ENCODE assay signal across 1 cellular context in the genomic region with DNA sequence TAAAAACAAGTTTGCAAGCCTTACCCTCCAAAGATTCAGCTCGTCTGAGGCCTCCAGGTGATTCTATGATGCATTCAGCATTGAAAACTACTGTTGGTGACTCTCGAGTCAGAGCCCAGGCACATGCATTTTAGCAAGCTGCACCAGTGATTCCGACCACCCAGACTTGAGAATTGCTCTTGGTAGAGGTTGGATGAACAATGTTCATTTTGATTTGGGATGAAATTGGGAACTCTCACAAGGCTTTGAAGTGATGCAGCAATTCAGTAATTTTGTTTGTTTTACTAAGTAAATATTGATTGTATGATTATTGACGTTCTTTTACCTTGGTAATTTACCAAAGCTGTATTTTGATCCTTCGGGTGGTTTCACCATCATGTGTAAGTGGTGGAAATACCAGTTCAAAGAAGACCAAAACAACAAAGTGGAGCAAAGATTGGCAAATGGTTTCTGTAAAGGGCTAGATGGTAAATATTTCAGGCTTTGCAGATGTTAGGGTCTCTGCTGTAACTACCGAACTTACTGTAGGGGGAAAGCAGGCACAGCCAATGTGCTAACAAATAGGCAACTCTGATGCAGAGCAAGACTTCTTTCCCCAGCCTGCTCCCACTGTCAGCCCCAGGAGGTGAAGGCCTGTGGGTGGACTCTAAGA.
A peak's percentile ranks its signal among the peaks of the same experiment; 100 is the strongest.
TF ChIP-seq lines count a peak whose summit lies in the region.

No MANE protein-coding gene starts in this region.

TF ChIP-seq in HepG2, 621 proteins besides CTCF, POLR2A, EP300 and RAD21 (continued from another document and continues in another):
- TF ChIP-seq, protein P1, sequence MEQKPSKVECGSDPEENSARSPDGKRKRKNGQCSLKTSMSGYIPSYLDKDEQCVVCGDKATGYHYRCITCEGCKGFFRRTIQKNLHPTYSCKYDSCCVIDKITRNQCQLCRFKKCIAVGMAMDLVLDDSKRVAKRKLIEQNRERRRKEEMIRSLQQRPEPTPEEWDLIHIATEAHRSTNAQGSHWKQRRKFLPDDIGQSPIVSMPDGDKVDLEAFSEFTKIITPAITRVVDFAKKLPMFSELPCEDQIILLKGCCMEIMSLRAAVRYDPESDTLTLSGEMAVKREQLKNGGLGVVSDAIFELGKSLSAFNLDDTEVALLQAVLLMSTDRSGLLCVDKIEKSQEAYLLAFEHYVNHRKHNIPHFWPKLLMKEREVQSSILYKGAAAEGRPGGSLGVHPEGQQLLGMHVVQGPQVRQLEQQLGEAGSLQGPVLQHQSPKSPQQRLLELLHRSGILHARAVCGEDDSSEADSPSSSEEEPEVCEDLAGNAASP (CRISPR knock-in tag; IDR thresholded peaks at IDR 0.05; ENCODE audit: borderline replicate concordance) = peak; percentile 38; the same call in 1 of the 2 replicates
- no peak for TF ChIP-seq CAMTA2 (CRISPR knock-in tag; IDR thresholded peaks at IDR 0.05; ENCODE audit: borderline replicate concordance)
- no peak for TF ChIP-seq ZNF24 (IDR thresholded peaks at IDR 0.05)
- TF ChIP-seq REPIN1 (CRISPR knock-in tag; IDR thresholded peaks at IDR 0.05; ENCODE audit: borderline replicate concordance, low read depth) = peak; percentile 58; the same call in 1 of the 2 replicates
- TF ChIP-seq, protein P2, sequence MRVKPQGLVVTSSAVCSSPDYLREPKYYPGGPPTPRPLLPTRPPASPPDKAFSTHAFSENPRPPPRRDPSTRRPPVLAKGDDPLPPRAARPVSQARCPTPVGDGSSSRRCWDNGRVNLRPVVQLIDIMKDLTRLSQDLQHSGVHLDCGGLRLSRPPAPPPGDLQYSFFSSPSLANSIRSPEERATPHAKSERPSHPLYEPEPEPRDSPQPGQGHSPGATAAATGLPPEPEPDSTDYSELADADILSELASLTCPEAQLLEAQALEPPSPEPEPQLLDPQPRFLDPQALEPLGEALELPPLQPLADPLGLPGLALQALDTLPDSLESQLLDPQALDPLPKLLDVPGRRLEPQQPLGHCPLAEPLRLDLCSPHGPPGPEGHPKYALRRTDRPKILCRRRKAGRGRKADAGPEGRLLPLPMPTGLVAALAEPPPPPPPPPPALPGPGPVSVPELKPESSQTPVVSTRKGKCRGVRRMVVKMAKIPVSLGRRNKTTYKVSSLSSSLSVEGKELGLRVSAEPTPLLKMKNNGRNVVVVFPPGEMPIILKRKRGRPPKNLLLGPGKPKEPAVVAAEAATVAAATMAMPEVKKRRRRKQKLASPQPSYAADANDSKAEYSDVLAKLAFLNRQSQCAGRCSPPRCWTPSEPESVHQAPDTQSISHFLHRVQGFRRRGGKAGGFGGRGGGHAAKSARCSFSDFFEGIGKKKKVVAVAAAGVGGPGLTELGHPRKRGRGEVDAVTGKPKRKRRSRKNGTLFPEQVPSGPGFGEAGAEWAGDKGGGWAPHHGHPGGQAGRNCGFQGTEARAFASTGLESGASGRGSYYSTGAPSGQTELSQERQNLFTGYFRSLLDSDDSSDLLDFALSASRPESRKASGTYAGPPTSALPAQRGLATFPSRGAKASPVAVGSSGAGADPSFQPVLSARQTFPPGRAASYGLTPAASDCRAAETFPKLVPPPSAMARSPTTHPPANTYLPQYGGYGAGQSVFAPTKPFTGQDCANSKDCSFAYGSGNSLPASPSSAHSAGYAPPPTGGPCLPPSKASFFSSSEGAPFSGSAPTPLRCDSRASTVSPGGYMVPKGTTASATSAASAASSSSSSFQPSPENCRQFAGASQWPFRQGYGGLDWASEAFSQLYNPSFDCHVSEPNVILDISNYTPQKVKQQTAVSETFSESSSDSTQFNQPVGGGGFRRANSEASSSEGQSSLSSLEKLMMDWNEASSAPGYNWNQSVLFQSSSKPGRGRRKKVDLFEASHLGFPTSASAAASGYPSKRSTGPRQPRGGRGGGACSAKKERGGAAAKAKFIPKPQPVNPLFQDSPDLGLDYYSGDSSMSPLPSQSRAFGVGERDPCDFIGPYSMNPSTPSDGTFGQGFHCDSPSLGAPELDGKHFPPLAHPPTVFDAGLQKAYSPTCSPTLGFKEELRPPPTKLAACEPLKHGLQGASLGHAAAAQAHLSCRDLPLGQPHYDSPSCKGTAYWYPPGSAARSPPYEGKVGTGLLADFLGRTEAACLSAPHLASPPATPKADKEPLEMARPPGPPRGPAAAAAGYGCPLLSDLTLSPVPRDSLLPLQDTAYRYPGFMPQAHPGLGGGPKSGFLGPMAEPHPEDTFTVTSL (CRISPR knock-in tag; IDR thresholded peaks at IDR 0.05; ENCODE audit: borderline replicate concordance) = peak; percentile 88; the same call in 1 of the 2 replicates
- TF ChIP-seq ARNT (IDR thresholded peaks at IDR 0.05) = no peak
- TF ChIP-seq TBX2 (CRISPR knock-in tag; IDR thresholded peaks at IDR 0.05; ENCODE audit: borderline replicate concordance) = peak; percentile 90
- TF ChIP-seq ZNF782 (CRISPR knock-in tag; IDR thresholded peaks at IDR 0.05; ENCODE audit: borderline replicate concordance) = no peak
- no peak for TF ChIP-seq SRSF9 (IDR thresholded peaks at IDR 0.05; ENCODE audit: borderline replicate concordance, insufficient read depth, low read depth, low read length, poor library complexity, severe bottlenecking)
- TF ChIP-seq ZNF772 (CRISPR knock-in tag; IDR thresholded peaks at IDR 0.05) = no peak
- TF ChIP-seq ZNF652 (CRISPR knock-in tag; IDR thresholded peaks at IDR 0.05; ENCODE audit: borderline replicate concordance, low read depth) = no peak
- no peak for TF ChIP-seq EED (CRISPR knock-in tag; IDR thresholded peaks at IDR 0.05)
- TF ChIP-seq ZZZ3 (CRISPR knock-in tag; IDR thresholded peaks at IDR 0.05; ENCODE audit: borderline replicate concordance) = no peak
- TF ChIP-seq ZNF432 (CRISPR knock-in tag; IDR thresholded peaks at IDR 0.05; ENCODE audit: borderline replicate concordance) = no peak
- no peak for TF ChIP-seq ZNF230 (CRISPR knock-in tag; IDR thresholded peaks at IDR 0.05)
- TF ChIP-seq, protein P3, sequence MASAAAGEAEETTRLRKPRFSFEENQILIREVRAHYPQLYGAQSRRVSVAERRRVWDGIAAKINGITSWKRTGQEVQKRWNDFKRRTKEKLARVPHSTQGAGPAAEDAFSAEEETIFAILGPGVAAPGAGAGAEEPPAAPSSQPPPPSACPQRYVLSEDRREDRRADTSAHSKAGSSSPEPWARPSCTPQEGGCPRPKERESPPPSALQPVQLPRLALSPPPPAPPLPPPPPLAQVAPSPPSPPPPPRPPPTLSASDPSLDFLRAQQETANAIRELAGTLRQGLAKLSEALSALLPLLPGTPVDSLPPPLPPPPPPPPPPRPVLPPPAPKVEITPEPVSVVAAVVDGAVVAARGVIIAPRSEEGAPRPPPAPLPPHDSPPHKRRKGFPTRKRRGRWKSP (CRISPR knock-in tag; IDR thresholded peaks at IDR 0.05) = peak; percentile 69; the same call in 1 of the 2 replicates
- no peak for TF ChIP-seq MYC (CRISPR knock-in tag; IDR thresholded peaks at IDR 0.05; ENCODE audit: borderline replicate concordance)
- no peak for TF ChIP-seq ZBTB38 (CRISPR knock-in tag; IDR thresholded peaks at IDR 0.05)
- no peak for TF ChIP-seq RBM39 (IDR thresholded peaks at IDR 0.05; ENCODE audit: low read depth, low read length, poor library complexity, severe bottlenecking)
- peak; percentile 90; the same call in 1 of the 2 replicates for TF ChIP-seq SOX5 (CRISPR knock-in tag; IDR thresholded peaks at IDR 0.05; ENCODE audit: borderline replicate concordance)
- TF ChIP-seq KLF12 (CRISPR knock-in tag; IDR thresholded peaks at IDR 0.05; ENCODE audit: borderline replicate concordance) = no peak
- no peak for TF ChIP-seq AKAP8 (CRISPR knock-in tag; IDR thresholded peaks at IDR 0.05)
- TF ChIP-seq SYNCRIP (IDR thresholded peaks at IDR 0.05; ENCODE audit: insufficient read depth, low read depth, low read length) = no peak
- no peak for TF ChIP-seq SMAD1 (CRISPR knock-in tag; IDR thresholded peaks at IDR 0.05; ENCODE audit: borderline replicate concordance, low read depth)
- TF ChIP-seq ISX (CRISPR knock-in tag; conservative IDR thresholded peaks at IDR 0.05) = no peak
- no peak for TF ChIP-seq NBN (conservative IDR thresholded peaks at IDR 0.05)
- TF ChIP-seq, protein P4, sequence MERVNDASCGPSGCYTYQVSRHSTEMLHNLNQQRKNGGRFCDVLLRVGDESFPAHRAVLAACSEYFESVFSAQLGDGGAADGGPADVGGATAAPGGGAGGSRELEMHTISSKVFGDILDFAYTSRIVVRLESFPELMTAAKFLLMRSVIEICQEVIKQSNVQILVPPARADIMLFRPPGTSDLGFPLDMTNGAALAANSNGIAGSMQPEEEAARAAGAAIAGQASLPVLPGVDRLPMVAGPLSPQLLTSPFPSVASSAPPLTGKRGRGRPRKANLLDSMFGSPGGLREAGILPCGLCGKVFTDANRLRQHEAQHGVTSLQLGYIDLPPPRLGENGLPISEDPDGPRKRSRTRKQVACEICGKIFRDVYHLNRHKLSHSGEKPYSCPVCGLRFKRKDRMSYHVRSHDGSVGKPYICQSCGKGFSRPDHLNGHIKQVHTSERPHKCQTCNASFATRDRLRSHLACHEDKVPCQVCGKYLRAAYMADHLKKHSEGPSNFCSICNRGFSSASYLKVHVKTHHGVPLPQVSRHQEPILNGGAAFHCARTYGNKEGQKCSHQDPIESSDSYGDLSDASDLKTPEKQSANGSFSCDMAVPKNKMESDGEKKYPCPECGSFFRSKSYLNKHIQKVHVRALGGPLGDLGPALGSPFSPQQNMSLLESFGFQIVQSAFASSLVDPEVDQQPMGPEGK (CRISPR knock-in tag; IDR thresholded peaks at IDR 0.05) = peak; percentile 49; the same call in 1 of the 2 replicates
- TF ChIP-seq, protein P5, sequence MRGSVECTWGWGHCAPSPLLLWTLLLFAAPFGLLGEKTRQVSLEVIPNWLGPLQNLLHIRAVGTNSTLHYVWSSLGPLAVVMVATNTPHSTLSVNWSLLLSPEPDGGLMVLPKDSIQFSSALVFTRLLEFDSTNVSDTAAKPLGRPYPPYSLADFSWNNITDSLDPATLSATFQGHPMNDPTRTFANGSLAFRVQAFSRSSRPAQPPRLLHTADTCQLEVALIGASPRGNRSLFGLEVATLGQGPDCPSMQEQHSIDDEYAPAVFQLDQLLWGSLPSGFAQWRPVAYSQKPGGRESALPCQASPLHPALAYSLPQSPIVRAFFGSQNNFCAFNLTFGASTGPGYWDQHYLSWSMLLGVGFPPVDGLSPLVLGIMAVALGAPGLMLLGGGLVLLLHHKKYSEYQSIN (CRISPR knock-in tag; IDR thresholded peaks at IDR 0.05; ENCODE audit: borderline replicate concordance) = no peak
- TF ChIP-seq PRPF4 (IDR thresholded peaks at IDR 0.05; ENCODE audit: low read depth, low read length, poor library complexity, severe bottlenecking) = no peak
- TF ChIP-seq, protein P6, sequence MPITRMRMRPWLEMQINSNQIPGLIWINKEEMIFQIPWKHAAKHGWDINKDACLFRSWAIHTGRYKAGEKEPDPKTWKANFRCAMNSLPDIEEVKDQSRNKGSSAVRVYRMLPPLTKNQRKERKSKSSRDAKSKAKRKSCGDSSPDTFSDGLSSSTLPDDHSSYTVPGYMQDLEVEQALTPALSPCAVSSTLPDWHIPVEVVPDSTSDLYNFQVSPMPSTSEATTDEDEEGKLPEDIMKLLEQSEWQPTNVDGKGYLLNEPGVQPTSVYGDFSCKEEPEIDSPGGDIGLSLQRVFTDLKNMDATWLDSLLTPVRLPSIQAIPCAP (CRISPR knock-in tag; IDR thresholded peaks at IDR 0.05; ENCODE audit: low read depth) = no peak
- no peak for TF ChIP-seq ZNF282 (IDR thresholded peaks at IDR 0.05; ENCODE audit: partially characterized antibody)
- peak; percentile 31; the same call in 1 of the 2 replicates for TF ChIP-seq RXRA (CRISPR knock-in tag; IDR thresholded peaks at IDR 0.05)
- no peak for TF ChIP-seq ZNF768 (CRISPR knock-in tag; IDR thresholded peaks at IDR 0.05)
- TF ChIP-seq ZNF235 (CRISPR knock-in tag; IDR thresholded peaks at IDR 0.05; ENCODE audit: borderline replicate concordance) = no peak
- peak; percentile 30; the same call in 1 of the 2 replicates for TF ChIP-seq ZNF558 (CRISPR knock-in tag; IDR thresholded peaks at IDR 0.05; ENCODE audit: borderline replicate concordance)
- TF ChIP-seq, protein P7, sequence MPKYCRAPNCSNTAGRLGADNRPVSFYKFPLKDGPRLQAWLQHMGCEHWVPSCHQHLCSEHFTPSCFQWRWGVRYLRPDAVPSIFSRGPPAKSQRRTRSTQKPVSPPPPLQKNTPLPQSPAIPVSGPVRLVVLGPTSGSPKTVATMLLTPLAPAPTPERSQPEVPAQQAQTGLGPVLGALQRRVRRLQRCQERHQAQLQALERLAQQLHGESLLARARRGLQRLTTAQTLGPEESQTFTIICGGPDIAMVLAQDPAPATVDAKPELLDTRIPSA (CRISPR knock-in tag; IDR thresholded peaks at IDR 0.05; ENCODE audit: borderline replicate concordance) = no peak
- TF ChIP-seq, protein P8, sequence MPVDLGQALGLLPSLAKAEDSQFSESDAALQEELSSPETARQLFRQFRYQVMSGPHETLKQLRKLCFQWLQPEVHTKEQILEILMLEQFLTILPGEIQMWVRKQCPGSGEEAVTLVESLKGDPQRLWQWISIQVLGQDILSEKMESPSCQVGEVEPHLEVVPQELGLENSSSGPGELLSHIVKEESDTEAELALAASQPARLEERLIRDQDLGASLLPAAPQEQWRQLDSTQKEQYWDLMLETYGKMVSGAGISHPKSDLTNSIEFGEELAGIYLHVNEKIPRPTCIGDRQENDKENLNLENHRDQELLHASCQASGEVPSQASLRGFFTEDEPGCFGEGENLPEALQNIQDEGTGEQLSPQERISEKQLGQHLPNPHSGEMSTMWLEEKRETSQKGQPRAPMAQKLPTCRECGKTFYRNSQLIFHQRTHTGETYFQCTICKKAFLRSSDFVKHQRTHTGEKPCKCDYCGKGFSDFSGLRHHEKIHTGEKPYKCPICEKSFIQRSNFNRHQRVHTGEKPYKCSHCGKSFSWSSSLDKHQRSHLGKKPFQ (CRISPR knock-in tag; IDR thresholded peaks at IDR 0.05; ENCODE audit: insufficient replicate concordance) = no peak
- TF ChIP-seq, protein P9, sequence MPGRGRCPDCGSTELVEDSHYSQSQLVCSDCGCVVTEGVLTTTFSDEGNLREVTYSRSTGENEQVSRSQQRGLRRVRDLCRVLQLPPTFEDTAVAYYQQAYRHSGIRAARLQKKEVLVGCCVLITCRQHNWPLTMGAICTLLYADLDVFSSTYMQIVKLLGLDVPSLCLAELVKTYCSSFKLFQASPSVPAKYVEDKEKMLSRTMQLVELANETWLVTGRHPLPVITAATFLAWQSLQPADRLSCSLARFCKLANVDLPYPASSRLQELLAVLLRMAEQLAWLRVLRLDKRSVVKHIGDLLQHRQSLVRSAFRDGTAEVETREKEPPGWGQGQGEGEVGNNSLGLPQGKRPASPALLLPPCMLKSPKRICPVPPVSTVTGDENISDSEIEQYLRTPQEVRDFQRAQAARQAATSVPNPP (CRISPR knock-in tag; IDR thresholded peaks at IDR 0.05) = no peak
- TF ChIP-seq, protein P10, sequence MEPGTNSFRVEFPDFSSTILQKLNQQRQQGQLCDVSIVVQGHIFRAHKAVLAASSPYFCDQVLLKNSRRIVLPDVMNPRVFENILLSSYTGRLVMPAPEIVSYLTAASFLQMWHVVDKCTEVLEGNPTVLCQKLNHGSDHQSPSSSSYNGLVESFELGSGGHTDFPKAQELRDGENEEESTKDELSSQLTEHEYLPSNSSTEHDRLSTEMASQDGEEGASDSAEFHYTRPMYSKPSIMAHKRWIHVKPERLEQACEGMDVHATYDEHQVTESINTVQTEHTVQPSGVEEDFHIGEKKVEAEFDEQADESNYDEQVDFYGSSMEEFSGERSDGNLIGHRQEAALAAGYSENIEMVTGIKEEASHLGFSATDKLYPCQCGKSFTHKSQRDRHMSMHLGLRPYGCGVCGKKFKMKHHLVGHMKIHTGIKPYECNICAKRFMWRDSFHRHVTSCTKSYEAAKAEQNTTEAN (CRISPR knock-in tag; conservative IDR thresholded peaks at IDR 0.05) = 0 out of 2 replicates have a peak, but pooled peaks have one; percentile 28
- no peak for TF ChIP-seq ETV6 (CRISPR knock-in tag; conservative IDR thresholded peaks at IDR 0.05)
- TF ChIP-seq ZNF10 (CRISPR knock-in tag; IDR thresholded peaks at IDR 0.05; ENCODE audit: borderline replicate concordance, low read depth) = no peak
- TF ChIP-seq MYNN (CRISPR knock-in tag; IDR thresholded peaks at IDR 0.05; ENCODE audit: low read depth) = no peak
